10 cellular contexts compared by ENCODE assay signal in the genomic region with DNA sequence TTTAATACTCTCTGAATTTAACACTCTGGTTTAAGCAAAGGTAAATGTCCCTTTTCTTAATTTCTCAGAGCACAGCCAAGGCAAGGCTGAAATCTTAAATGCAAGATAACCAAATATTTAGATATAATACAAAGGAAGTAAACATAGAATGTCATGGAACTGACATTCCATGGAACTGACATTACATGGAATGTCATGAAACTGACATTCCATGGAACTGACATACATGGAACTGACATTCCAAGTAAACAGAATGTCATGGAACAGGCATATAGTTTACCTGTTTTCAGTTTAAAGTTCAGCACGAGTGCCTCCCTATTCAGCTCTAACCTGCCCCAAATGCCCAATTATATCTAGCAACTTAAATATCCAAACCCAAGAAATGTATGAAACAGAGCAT. TPM values are rescaled to one million over a fixed set of nuclear protein-coding genes. Genes with fewer than 3 reads are reported as not detected.
"Had no signal": no experiment of that assay in that cellular context is flagged by ENCODE, and none has a peak within 500 bp of the region (broad histone marks: within the 10 kb centered on the region; RNA-seq: fewer than 3 reads in every experiment).

No MANE protein-coding gene starts in this region.

- DNase-seq: IMR-90, KBM-7, KG1 had no signal

- H3K4me3 Mint-ChIP-seq: IgD-negative memory B cell had no signal

- H3K27ac ChIP-seq: HL-60 had no signal

- FAIRE-seq: HepG2, HTR-8/SVneo, K562 had no signal

- H3K36me3 Mint-ChIP-seq: IgD-negative memory B cell had no signal

- ATAC-seq: HepG2, K562 had no signal

- H3K27ac Mint-ChIP-seq: IgD-negative memory B cell had no signal

- H3K9me3 Mint-ChIP-seq: IgD-negative memory B cell had no signal

- H3K4me3 ChIP-seq: K562 had no signal

RNA-seq across cellular contexts. Expression of a gene that starts 21.8 kb away (rescaled TPM):
- total RNA-seq: HepG2, HT-29, HT1080, K562 had no signal
- polyA plus RNA-seq: HepG2, IgD-negative memory B cell, IMR-90, K562 had no signal
